ENCODE assay signal across 27 cellular contexts in genomic region chr1:54842963-54843362, GRCh38. TPM values are rescaled to one million over a fixed set of nuclear protein-coding genes. Genes with fewer than 3 reads are reported as not detected.
"Had no signal": no experiment of that assay in that cellular context is flagged by ENCODE, and none has a peak within 500 bp of the region (broad histone marks: within the 10 kb centered on the region; RNA-seq: fewer than 3 reads in every experiment).

No MANE protein-coding gene starts in this region.

- H3K9me3 Mint-ChIP-seq: activated naive CD4-positive, alpha-beta T cell treated with anti-CD3 and anti-CD28 coated beads, Interleukin-2, amount 50 U/mL, for 24 hours; activated T-cell treated with anti-CD3 and anti-CD28 coated beads, Interleukin-2, amount 50 U/mL, for 24 hours; activated T-helper 1 cell treated with anti-CD3 and anti-CD28 coated beads, Interleukin-12 subunit alpha, Interleukin-12 subunit beta, Interleukin-2, Interleukin-4 antibody, amounts not matched to agents 30 ng/mL and 10 ng/mL and 1 ng/mL, durations not matched to agents 14 hours and 24 hours and 36 hours; WTC11 had no signal

- DNase-seq: activated CD4-positive, alpha-beta T cell treated with anti-CD3 and anti-CD28 coated beads for 48 hours; activated CD4-positive, alpha-beta T cell treated with anti-CD3 and anti-CD28 coated beads, Interleukin-2, amount 50 U/mL, for 48 hours; activated CD4-positive, CD25-positive, alpha-beta regulatory T cell treated with anti-CD3 and anti-CD28 coated beads, Interleukin-2, amount 50 U/mL, for 72 hours; activated effector memory CD4-positive, alpha-beta T cell treated with Interleukin-2 at 50 U/mL for 16 hours; activated naive CD4-positive, alpha-beta T cell; activated T-cell treated with anti-CD3 and anti-CD28 coated beads, Interleukin-2, amount 50 U/mL, for 24 hours; body of pancreas; KG1; NCI-H1092; NCI-H1417 treated with DMSO at 0.1 percent for 48 hours; NCI-H1694; NCI-H2029; NCI-H2107; NCI-H345; NCI-H510A; NCI-H526 treated with DMSO at 0.1 percent for 48 hours; NCI-H82; SIG-M5; T-helper 17 cell; T-helper 9 cell had no signal

- H3K27ac Mint-ChIP-seq: activated naive CD4-positive, alpha-beta T cell treated with anti-CD3 and anti-CD28 coated beads, Interleukin-2, amount 50 U/mL, for 24 hours; activated T-cell treated with anti-CD3 and anti-CD28 coated beads, Interleukin-2, amount 50 U/mL, for 24 hours; activated T-helper 1 cell treated with anti-CD3 and anti-CD28 coated beads, Interleukin-12 subunit alpha, Interleukin-12 subunit beta, Interleukin-2, Interleukin-4 antibody, amounts not matched to agents 30 ng/mL and 10 ng/mL and 1 ng/mL, durations not matched to agents 14 hours and 24 hours and 36 hours; IgD-negative memory B cell; T-helper 17 cell; WTC11 had no signal

- H3K4me3 Mint-ChIP-seq: activated naive CD4-positive, alpha-beta T cell treated with anti-CD3 and anti-CD28 coated beads, Interleukin-2, amount 50 U/mL, for 24 hours; activated T-cell treated with anti-CD3 and anti-CD28 coated beads, Interleukin-2, amount 50 U/mL, for 24 hours; activated T-helper 1 cell treated with anti-CD3 and anti-CD28 coated beads, Interleukin-12 subunit alpha, Interleukin-12 subunit beta, Interleukin-2, Interleukin-4 antibody, amounts not matched to agents 30 ng/mL and 10 ng/mL and 1 ng/mL, durations not matched to agents 14 hours and 24 hours and 36 hours; IgD-negative memory B cell; T-helper 17 cell; WTC11 had no signal

- H3K9me3 ChIP-seq: ascending aorta, body of pancreas had no signal

- H3K27me3 ChIP-seq: ascending aorta, body of pancreas had no signal

- H3K27ac ChIP-seq: ascending aorta, body of pancreas had no signal

- H3K36me3 ChIP-seq: ascending aorta had no signal

- H3K4me1 Mint-ChIP-seq: activated naive CD4-positive, alpha-beta T cell treated with anti-CD3 and anti-CD28 coated beads, Interleukin-2, amount 50 U/mL, for 24 hours; IgD-negative memory B cell; T-helper 17 cell; WTC11 had no signal

- H3K36me3 Mint-ChIP-seq: IgD-negative memory B cell, WTC11 had no signal

- H3K4me1 ChIP-seq: ascending aorta, body of pancreas had no signal

- H3K27me3 Mint-ChIP-seq: activated naive CD4-positive, alpha-beta T cell treated with anti-CD3 and anti-CD28 coated beads, Interleukin-2, amount 50 U/mL, for 24 hours; activated T-cell treated with anti-CD3 and anti-CD28 coated beads, Interleukin-2, amount 50 U/mL, for 24 hours; IgD-negative memory B cell; T-helper 17 cell had no signal

- H3K4me3 ChIP-seq: ascending aorta, body of pancreas had no signal

RNA-seq across cellular contexts. Expression of gene TTC22, which starts 41.8 kb away (rescaled TPM):
- total RNA-seq: ascending aorta, OCI-LY7, RPMI7951 had no signal
